ENCODE assay signal across 17 cellular contexts in genomic region chr12:66638666-66639065, GRCh38. TPM values are rescaled to one million over a fixed set of nuclear protein-coding genes. Genes with fewer than 3 reads are reported as not detected.
DNase-seq lines count a peak whose midpoint lies in the region; ATAC-seq, FAIRE-seq and TF ChIP-seq lines count a peak whose summit lies in the region.
"Had no signal": no experiment of that assay in that cellular context is flagged by ENCODE, and none has a peak within 500 bp of the region (broad histone marks: within the 10 kb centered on the region; RNA-seq: fewer than 3 reads in every experiment).

No MANE protein-coding gene starts in this region.

- H3K9me3 Mint-ChIP-seq in nephron progenitor cell, result no peaks in the 10 kb centered on the region
- H3K9me3 Mint-ChIP-seq: CD4-positive, alpha-beta memory T cell; GM23338 had no signal

- H3K4me1 Mint-ChIP-seq in nephron progenitor cell, result peaks cover 5% of the 10 kb centered on the region
- H3K4me1 Mint-ChIP-seq: B cell; CD4-positive, alpha-beta memory T cell had no signal

- peak overlapping the region; percentile 36 for H3K27ac Mint-ChIP-seq in nephron progenitor cell
- H3K27ac Mint-ChIP-seq: B cell; CD4-positive, alpha-beta memory T cell; GM23338 had no signal

- H3K27me3 Mint-ChIP-seq in nephron progenitor cell (ENCODE audit: low read depth, poor library complexity), result no peaks in the 10 kb centered on the region
- H3K27me3 Mint-ChIP-seq: B cell had no signal

- DNase-seq in D341Med (ENCODE audit: low spot score) (peak; percentile 54), NCI-H1105 (lab: John Stamatoyannopoulos, UW) (peak; percentile 22), NCI-H82 treated with DMSO at 0.1 percent for 48 hours (lab: John Stamatoyannopoulos, UW; ENCODE audit: unreplicated experiment) (peak; percentile 16), nephron progenitor cell (no peak), urothelium cell line (ENCODE audit: low spot score) (no peak), foreskin keratinocyte (no peak)
- DNase-seq: CD4-positive, alpha-beta memory T cell; DMS153; DMS79 treated with DMSO at 0.1 percent for 48 hours; EL; H7 had no signal

- H3K36me3 Mint-ChIP-seq in nephron progenitor cell (ENCODE audit: low read depth), result no peaks in the 10 kb centered on the region
- H3K36me3 Mint-ChIP-seq: CD4-positive, alpha-beta memory T cell had no signal

- no peak for FAIRE-seq in urothelium cell line (lab: Jason Lieb, UNC)
- FAIRE-seq: A204.1, G401.6 had no signal

- H3K27me3 ChIP-seq in foreskin keratinocyte, result no peaks in the 10 kb centered on the region

- ATAC-seq in GM18520 (IDR thresholded peaks at IDR 0.05; ENCODE audit: unreplicated experiment) (no peak), foreskin keratinocyte (no peak)
- ATAC-seq: GM23338 had no signal

- no peak overlapping the region for H3K27ac ChIP-seq in foreskin keratinocyte
- H3K27ac ChIP-seq: C4-2B had no signal

- H3K4me1 ChIP-seq in foreskin keratinocyte, result peaks cover 10% of the 10 kb centered on the region

- no peak for TF ChIP-seq CTCF in nephron progenitor cell (IDR thresholded peaks at IDR 0.05)
- TF ChIP-seq CTCF in foreskin keratinocyte (conservative IDR thresholded peaks at IDR 0.05), result no peak

- H3K4me3 Mint-ChIP-seq in nephron progenitor cell, result no peak overlapping the region
- H3K4me3 Mint-ChIP-seq: B cell; CD4-positive, alpha-beta memory T cell; GM23338 had no signal

RNA-seq across cellular contexts. Expression of gene GRIP1, which starts 40.2 kb away (rescaled TPM):
- total RNA-seq in foreskin keratinocyte, result 4.9 and 6.8 TPM in 2 replicates
- polyA plus RNA-seq in foreskin keratinocyte, result 0.44 and 0.59 TPM in 2 replicates
- total RNA-seq: B cell had no signal

Comparison
In these comparisons a context has a peak if more than half of its experiments do, and no peak if none do; other contexts are left out.
1. DNase-seq: peak in D341Med (single experiment), NCI-H1105 (single experiment) and NCI-H82 treated with DMSO at 0.1 percent for 48 hours (single experiment); none in nephron progenitor cell (single experiment), urothelium cell line (single experiment) and foreskin keratinocyte (0 of 2).